Comparison of ENCODE assay signal across 2 cellular contexts in genomic region chr2:19251554-19251953, GRCh38.
TF ChIP-seq lines count a peak whose summit lies in the region.

No MANE protein-coding gene starts in this region.

TF ChIP-seq in HepG2, 621 proteins besides CTCF, POLR2A, EP300 and RAD21:
- TF ChIP-seq ZNF780A (CRISPR knock-in tag; IDR thresholded peaks at IDR 0.05) (no peak), ZNF800 (CRISPR knock-in tag; IDR thresholded peaks at IDR 0.05) (no peak), CEBPB (IDR thresholded peaks at IDR 0.05; ENCODE audit: borderline replicate concordance, low read depth, low read length) (peak; percentile 10; the same call in 1 of the 2 replicates)

TF ChIP-seq in H1, 55 proteins besides CTCF, POLR2A, EP300 and RAD21:
- TF ChIP-seq CEBPB (IDR thresholded peaks at IDR 0.05; ENCODE audit: low read depth, low read length) (no peak), SIX5 (IDR thresholded peaks at IDR 0.05; ENCODE audit: low read depth, low read length) (no peak), EGR1 (IDR thresholded peaks at IDR 0.05; ENCODE audit: borderline replicate concordance, low read depth, low read length) (no peak), KDM5A (IDR thresholded peaks at IDR 0.05; ENCODE audit: low read length) (no peak), TAF1 (IDR thresholded peaks at IDR 0.05; ENCODE audit: low read depth, low read length) (no peak), RBBP5 (IDR thresholded peaks at IDR 0.05; ENCODE audit: borderline replicate concordance, low read depth, low read length) (no peak), JUN (IDR thresholded peaks at IDR 0.05; ENCODE audit: low read depth, low read length) (no peak), CREB1 (IDR thresholded peaks at IDR 0.05) (no peak), YY1 (IDR thresholded peaks at IDR 0.05; ENCODE audit: low read depth, low read length) (no peak)
TF ChIP-seq in H1: peak in this region for 0.
